9 cellular contexts compared by ENCODE assay signal in genomic region chr20:62305149-62305764, GRCh38. TPM values are rescaled to one million over a fixed set of nuclear protein-coding genes. Genes with fewer than 3 reads are reported as not detected.
DNase-seq lines count a peak whose midpoint lies in the region; ATAC-seq lines count a peak whose summit lies in the region.
"Had no signal": no experiment of that assay in that cellular context is flagged by ENCODE, and none has a peak within 500 bp of the region (broad histone marks: within the 10 kb centered on the region; RNA-seq: fewer than 3 reads in every experiment).

No MANE protein-coding gene starts in this region.

- no peak for DNase-seq in activated CD4-positive, alpha-beta T cell treated with anti-CD3 and anti-CD28 coated beads, Interleukin-2, amount 10 ng/mL, durations not matched to agents 24 days and 14 days
- DNase-seq in activated CD4-positive, alpha-beta T cell treated with anti-CD3 and anti-CD28 coated beads, Interleukin-2, amount 50 U/mL, for 4 hours: no peak
- DNase-seq in SK-MEL-5 (ENCODE audit: low read depth, low spot score) (peak; percentile 15), fibroblast of gingiva (ENCODE audit: low read depth) (peak; percentile 6), NCI-H1048 (lab: John Stamatoyannopoulos, UW) (no peak)
- no peak for DNase-seq in stimulated activated effector memory CD8-positive, alpha-beta T cell treated with anti-CD3 and anti-CD28 coated beads, Interleukin-12 subunit alpha, Interleukin-12 subunit beta, amount 100 ng/mL, for 72 hours (ENCODE audit: low spot score in 2 of 2)
- DNase-seq in NK-92 treated with Interleukin-12 subunit alpha and Interleukin-12 subunit beta, amount 100 ng/mL, for 24 hours (lab: John Stamatoyannopoulos, UW): no peak
- DNase-seq: NCI-H2227 treated with DMSO at 0.1 percent for 48 hours had no signal

- H3K27ac Mint-ChIP-seq in activated CD4-positive, alpha-beta T cell treated with anti-CD3 and anti-CD28 coated beads, Interleukin-2, amount 10 ng/mL, durations not matched to agents 24 days and 14 days: no peak overlapping the region
- H3K27ac Mint-ChIP-seq in stimulated activated effector memory CD8-positive, alpha-beta T cell treated with anti-CD3 and anti-CD28 coated beads, Interleukin-12 subunit alpha, Interleukin-12 subunit beta, amount 100 ng/mL, for 72 hours: peak overlapping the region; percentile 99

- H3K4me1 Mint-ChIP-seq in activated CD4-positive, alpha-beta T cell treated with anti-CD3 and anti-CD28 coated beads, Interleukin-2, amount 10 ng/mL, durations not matched to agents 24 days and 14 days: peaks cover 20% of the 10 kb centered on the region
- H3K4me1 Mint-ChIP-seq in stimulated activated effector memory CD8-positive, alpha-beta T cell treated with anti-CD3 and anti-CD28 coated beads, Interleukin-12 subunit alpha, Interleukin-12 subunit beta, amount 100 ng/mL, for 72 hours: peaks cover 37% of the 10 kb centered on the region

- no peaks in the 10 kb centered on the region for H3K27me3 Mint-ChIP-seq in activated CD4-positive, alpha-beta T cell treated with anti-CD3 and anti-CD28 coated beads, Interleukin-2, amount 10 ng/mL, durations not matched to agents 24 days and 14 days

- in situ Hi-C loops in SK-MEL-5 (cut with HindIII; ENCODE audit: low pct_unique_long_range_greater_than_20kb, low sequenced_read_pairs): no loop called here

- no peaks in the 10 kb centered on the region for H3K9me3 Mint-ChIP-seq in activated CD4-positive, alpha-beta T cell treated with anti-CD3 and anti-CD28 coated beads, Interleukin-2, amount 10 ng/mL, durations not matched to agents 24 days and 14 days
- no peaks in the 10 kb centered on the region for H3K9me3 Mint-ChIP-seq in stimulated activated effector memory CD8-positive, alpha-beta T cell treated with anti-CD3 and anti-CD28 coated beads, Interleukin-12 subunit alpha, Interleukin-12 subunit beta, amount 100 ng/mL, for 72 hours

- peak overlapping the region; percentile 92 for H3K4me3 Mint-ChIP-seq in activated CD4-positive, alpha-beta T cell treated with anti-CD3 and anti-CD28 coated beads, Interleukin-2, amount 10 ng/mL, durations not matched to agents 24 days and 14 days
- H3K4me3 Mint-ChIP-seq in stimulated activated effector memory CD8-positive, alpha-beta T cell treated with anti-CD3 and anti-CD28 coated beads, Interleukin-12 subunit alpha, Interleukin-12 subunit beta, amount 100 ng/mL, for 72 hours: peak overlapping the region; percentile 92

- intact Hi-C loops in activated CD4-positive, alpha-beta T cell treated with anti-CD3 and anti-CD28 coated beads, Interleukin-2, amount 10 ng/mL, durations not matched to agents 24 days and 14 days (cut with micrococcal nuclease): no loop called here

- peaks cover 25% of the 10 kb centered on the region for H3K36me3 Mint-ChIP-seq in activated CD4-positive, alpha-beta T cell treated with anti-CD3 and anti-CD28 coated beads, Interleukin-2, amount 10 ng/mL, durations not matched to agents 24 days and 14 days (ENCODE audit: low read depth)
- H3K36me3 Mint-ChIP-seq in stimulated activated effector memory CD8-positive, alpha-beta T cell treated with anti-CD3 and anti-CD28 coated beads, Interleukin-12 subunit alpha, Interleukin-12 subunit beta, amount 100 ng/mL, for 72 hours: peaks cover 69% of the 10 kb centered on the region

- no peak for ATAC-seq in stimulated activated effector memory CD8-positive, alpha-beta T cell treated with anti-CD3 and anti-CD28 coated beads, Interleukin-12 subunit alpha, Interleukin-12 subunit beta, amount 100 ng/mL, for 72 hours
- no peak for ATAC-seq in GM21717 (IDR thresholded peaks at IDR 0.05; ENCODE audit: unreplicated experiment)

RNA-seq across cellular contexts. Expression of gene ADRM1, which starts 2.5 kb away (rescaled TPM):
- 179 and 183 TPM in 2 replicates for total RNA-seq in activated CD4-positive, alpha-beta T cell treated with anti-CD3 and anti-CD28 coated beads, Interleukin-2, amount 10 ng/mL, durations not matched to agents 24 days and 14 days
- total RNA-seq in SK-MEL-5 (2014; rRNA removed; shearing (Covaris generic)): 173 and 200 TPM in 2 replicates
- 229 and 252 TPM in 2 replicates for polyA plus RNA-seq in SK-MEL-5 (2015; cell fraction: cytosol; rRNA removed)
- 83.0 and 101 TPM in 2 replicates for polyA plus RNA-seq in SK-MEL-5 (2015; cell fraction: nucleus; rRNA removed)

Comparison
In these comparisons a context has a peak if more than half of its experiments do, and no peak if none do; other contexts are left out.
1. DNase-seq: peak in SK-MEL-5 (single experiment) and fibroblast of gingiva (single experiment); none in activated CD4-positive, alpha-beta T cell treated with anti-CD3 and anti-CD28 coated beads, Interleukin-2, amount 10 ng/mL, durations not matched to agents 24 days and 14 days (single experiment), activated CD4-positive, alpha-beta T cell treated with anti-CD3 and anti-CD28 coated beads, Interleukin-2, amount 50 U/mL, for 4 hours (0 of 2), stimulated activated effector memory CD8-positive, alpha-beta T cell treated with anti-CD3 and anti-CD28 coated beads, Interleukin-12 subunit alpha, Interleukin-12 subunit beta, amount 100 ng/mL, for 72 hours (0 of 2), NCI-H1048 (single experiment) and NK-92 treated with Interleukin-12 subunit alpha and Interleukin-12 subunit beta, amount 100 ng/mL, for 24 hours (single experiment).